1 cellular context compared by ENCODE assay signal in the genomic region with DNA sequence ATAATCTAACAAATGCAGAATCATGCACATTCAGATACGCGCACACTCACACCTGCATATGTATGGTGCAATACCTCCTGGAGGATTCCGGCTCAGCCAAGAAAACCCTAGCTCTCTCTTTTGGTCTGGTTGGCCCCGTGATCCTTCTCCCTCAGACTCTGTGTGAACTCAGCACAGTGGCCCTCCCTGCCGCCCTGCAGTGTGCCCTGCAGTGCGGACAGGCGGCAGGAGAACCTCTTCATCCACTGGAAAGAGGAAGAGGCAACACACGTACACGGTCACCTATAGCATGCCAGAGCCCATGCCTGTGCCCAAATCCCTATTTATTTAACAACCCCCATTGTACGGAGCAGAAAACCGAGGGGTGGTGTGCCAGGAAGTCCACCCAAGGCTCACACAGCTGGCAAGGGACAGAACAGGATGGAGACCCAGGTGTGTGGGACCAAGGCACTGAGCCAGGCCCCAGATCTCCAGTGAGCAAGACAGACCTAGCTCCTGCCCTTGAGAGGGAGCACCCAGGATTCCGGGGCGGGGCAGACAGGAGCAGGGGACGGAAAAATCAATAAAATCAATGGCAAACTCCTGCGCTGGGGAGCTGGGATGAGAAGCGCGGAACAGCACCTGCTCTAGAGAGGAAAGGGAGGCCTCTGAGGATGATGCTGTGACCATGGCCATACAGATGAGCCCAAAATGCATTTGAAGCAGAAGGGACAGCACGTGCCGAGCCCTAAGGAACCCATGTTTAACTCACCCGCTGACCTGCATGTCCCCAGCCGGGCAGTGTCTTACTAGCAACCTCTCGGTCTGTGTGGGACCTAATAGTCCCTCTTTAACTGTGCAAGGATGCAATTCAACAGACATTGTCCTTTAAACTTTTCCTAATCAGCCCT.
TF ChIP-seq lines count a peak whose summit lies in the region.

No MANE protein-coding gene starts in this region.

TF ChIP-seq in HepG2, 621 proteins besides CTCF, POLR2A, EP300 and RAD21 (continued from another document and continues in another):
- TF ChIP-seq KIAA2018 (CRISPR knock-in tag; IDR thresholded peaks at IDR 0.05; ENCODE audit: borderline replicate concordance) (no peak), SP4 (CRISPR knock-in tag; IDR thresholded peaks at IDR 0.05) (peak; percentile 58), ZNF335 (CRISPR knock-in tag; IDR thresholded peaks at IDR 0.05) (no peak), IRX3 (CRISPR knock-in tag; IDR thresholded peaks at IDR 0.05; ENCODE audit: borderline replicate concordance, low read depth) (0 out of 2 replicates have a peak, but pooled peaks have one; percentile 83), ZNF557 (CRISPR knock-in tag; IDR thresholded peaks at IDR 0.05) (peak; percentile 78; the same call in 1 of the 2 replicates), ZNF816 (CRISPR knock-in tag; IDR thresholded peaks at IDR 0.05; ENCODE audit: borderline replicate concordance) (no peak), ZBTB21 (CRISPR knock-in tag; IDR thresholded peaks at IDR 0.05) (no peak), JUNB (CRISPR knock-in tag; IDR thresholded peaks at IDR 0.05; ENCODE audit: borderline replicate concordance) (no peak), ARHGAP35 (CRISPR knock-in tag; IDR thresholded peaks at IDR 0.05; ENCODE audit: borderline replicate concordance) (no peak), ZNF12 (CRISPR knock-in tag; IDR thresholded peaks at IDR 0.05) (no peak), ZNF850 (CRISPR knock-in tag; conservative IDR thresholded peaks at IDR 0.05) (no peak), PBX3 (CRISPR knock-in tag; IDR thresholded peaks at IDR 0.05; ENCODE audit: borderline replicate concordance) (no peak), ZNF570 (CRISPR knock-in tag; IDR thresholded peaks at IDR 0.05; ENCODE audit: borderline replicate concordance) (no peak), SRF (IDR thresholded peaks at IDR 0.05; ENCODE audit: low read depth, low read length) (no peak), HDAC1 (CRISPR knock-in tag; IDR thresholded peaks at IDR 0.05) (peak; percentile 89), ZNF296 (CRISPR knock-in tag; conservative IDR thresholded peaks at IDR 0.05) (0 out of 2 replicates have a peak, but pooled peaks have one; percentile 26), ZNF510 (CRISPR knock-in tag; IDR thresholded peaks at IDR 0.05; ENCODE audit: low read depth) (no peak), MLLT10 (CRISPR knock-in tag; IDR thresholded peaks at IDR 0.05) (no peak), ZNF160 (CRISPR knock-in tag; IDR thresholded peaks at IDR 0.05) (no peak), EED (CRISPR knock-in tag; IDR thresholded peaks at IDR 0.05) (no peak), NFE2 (CRISPR knock-in tag; IDR thresholded peaks at IDR 0.05) (no peak)
- TF ChIP-seq, protein P1, sequence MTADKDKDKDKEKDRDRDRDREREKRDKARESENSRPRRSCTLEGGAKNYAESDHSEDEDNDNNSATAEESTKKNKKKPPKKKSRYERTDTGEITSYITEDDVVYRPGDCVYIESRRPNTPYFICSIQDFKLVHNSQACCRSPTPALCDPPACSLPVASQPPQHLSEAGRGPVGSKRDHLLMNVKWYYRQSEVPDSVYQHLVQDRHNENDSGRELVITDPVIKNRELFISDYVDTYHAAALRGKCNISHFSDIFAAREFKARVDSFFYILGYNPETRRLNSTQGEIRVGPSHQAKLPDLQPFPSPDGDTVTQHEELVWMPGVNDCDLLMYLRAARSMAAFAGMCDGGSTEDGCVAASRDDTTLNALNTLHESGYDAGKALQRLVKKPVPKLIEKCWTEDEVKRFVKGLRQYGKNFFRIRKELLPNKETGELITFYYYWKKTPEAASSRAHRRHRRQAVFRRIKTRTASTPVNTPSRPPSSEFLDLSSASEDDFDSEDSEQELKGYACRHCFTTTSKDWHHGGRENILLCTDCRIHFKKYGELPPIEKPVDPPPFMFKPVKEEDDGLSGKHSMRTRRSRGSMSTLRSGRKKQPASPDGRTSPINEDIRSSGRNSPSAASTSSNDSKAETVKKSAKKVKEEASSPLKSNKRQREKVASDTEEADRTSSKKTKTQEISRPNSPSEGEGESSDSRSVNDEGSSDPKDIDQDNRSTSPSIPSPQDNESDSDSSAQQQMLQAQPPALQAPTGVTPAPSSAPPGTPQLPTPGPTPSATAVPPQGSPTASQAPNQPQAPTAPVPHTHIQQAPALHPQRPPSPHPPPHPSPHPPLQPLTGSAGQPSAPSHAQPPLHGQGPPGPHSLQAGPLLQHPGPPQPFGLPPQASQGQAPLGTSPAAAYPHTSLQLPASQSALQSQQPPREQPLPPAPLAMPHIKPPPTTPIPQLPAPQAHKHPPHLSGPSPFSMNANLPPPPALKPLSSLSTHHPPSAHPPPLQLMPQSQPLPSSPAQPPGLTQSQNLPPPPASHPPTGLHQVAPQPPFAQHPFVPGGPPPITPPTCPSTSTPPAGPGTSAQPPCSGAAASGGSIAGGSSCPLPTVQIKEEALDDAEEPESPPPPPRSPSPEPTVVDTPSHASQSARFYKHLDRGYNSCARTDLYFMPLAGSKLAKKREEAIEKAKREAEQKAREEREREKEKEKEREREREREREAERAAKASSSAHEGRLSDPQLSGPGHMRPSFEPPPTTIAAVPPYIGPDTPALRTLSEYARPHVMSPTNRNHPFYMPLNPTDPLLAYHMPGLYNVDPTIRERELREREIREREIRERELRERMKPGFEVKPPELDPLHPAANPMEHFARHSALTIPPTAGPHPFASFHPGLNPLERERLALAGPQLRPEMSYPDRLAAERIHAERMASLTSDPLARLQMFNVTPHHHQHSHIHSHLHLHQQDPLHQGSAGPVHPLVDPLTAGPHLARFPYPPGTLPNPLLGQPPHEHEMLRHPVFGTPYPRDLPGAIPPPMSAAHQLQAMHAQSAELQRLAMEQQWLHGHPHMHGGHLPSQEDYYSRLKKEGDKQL (CRISPR knock-in tag; IDR thresholded peaks at IDR 0.05; ENCODE audit: low read depth): 0 out of 2 replicates have a peak, but pooled peaks have one; percentile 31
- TF ChIP-seq, protein P2, sequence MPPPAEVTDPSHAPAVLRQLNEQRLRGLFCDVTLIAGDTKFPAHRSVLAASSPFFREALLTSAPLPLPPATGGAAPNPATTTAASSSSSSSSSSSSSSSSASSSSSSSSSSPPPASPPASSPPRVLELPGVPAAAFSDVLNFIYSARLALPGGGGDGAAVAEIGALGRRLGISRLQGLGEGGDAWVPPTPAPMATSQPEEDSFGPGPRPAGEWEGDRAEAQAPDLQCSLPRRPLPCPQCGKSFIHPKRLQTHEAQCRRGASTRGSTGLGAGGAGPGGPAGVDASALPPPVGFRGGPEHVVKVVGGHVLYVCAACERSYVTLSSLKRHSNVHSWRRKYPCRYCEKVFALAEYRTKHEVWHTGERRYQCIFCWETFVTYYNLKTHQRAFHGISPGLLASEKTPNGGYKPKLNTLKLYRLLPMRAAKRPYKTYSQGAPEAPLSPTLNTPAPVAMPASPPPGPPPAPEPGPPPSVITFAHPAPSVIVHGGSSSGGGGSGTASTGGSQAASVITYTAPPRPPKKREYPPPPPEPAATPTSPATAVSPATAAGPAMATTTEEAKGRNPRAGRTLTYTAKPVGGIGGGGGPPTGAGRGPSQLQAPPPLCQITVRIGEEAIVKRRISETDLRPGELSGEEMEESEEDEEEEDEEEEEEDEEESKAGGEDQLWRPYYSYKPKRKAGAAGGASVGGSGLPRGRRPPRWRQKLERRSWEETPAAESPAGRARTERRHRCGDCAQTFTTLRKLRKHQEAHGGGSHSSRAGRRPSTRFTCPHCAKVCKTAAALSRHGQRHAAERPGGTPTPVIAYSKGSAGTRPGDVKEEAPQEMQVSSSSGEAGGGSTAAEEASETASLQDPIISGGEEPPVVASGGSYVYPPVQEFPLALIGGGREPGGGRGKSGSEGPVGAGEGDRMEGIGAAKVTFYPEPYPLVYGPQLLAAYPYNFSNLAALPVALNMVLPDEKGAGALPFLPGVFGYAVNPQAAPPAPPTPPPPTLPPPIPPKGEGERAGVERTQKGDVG (CRISPR knock-in tag; IDR thresholded peaks at IDR 0.05; ENCODE audit: borderline replicate concordance): peak; percentile 79; the same call in 1 of the 2 replicates
- TF ChIP-seq, protein P3, sequence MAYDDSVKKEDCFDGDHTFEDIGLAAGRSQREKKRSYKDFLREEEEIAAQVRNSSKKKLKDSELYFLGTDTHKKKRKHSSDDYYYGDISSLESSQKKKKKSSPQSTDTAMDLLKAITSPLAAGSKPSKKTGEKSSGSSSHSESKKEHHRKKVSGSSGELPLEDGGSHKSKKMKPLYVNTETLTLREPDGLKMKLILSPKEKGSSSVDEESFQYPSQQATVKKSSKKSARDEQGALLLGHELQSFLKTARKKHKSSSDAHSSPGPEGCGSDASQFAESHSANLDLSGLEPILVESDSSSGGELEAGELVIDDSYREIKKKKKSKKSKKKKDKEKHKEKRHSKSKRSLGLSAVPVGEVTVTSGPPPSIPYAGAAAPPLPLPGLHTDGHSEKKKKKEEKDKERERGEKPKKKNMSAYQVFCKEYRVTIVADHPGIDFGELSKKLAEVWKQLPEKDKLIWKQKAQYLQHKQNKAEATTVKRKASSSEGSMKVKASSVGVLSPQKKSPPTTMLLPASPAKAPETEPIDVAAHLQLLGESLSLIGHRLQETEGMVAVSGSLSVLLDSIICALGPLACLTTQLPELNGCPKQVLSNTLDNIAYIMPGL (CRISPR knock-in tag; IDR thresholded peaks at IDR 0.05; ENCODE audit: borderline replicate concordance in 1 of 2, low read depth in 1 of 2): no peak; a peak in 2 of 4 replicates
- TF ChIP-seq, protein P4, sequence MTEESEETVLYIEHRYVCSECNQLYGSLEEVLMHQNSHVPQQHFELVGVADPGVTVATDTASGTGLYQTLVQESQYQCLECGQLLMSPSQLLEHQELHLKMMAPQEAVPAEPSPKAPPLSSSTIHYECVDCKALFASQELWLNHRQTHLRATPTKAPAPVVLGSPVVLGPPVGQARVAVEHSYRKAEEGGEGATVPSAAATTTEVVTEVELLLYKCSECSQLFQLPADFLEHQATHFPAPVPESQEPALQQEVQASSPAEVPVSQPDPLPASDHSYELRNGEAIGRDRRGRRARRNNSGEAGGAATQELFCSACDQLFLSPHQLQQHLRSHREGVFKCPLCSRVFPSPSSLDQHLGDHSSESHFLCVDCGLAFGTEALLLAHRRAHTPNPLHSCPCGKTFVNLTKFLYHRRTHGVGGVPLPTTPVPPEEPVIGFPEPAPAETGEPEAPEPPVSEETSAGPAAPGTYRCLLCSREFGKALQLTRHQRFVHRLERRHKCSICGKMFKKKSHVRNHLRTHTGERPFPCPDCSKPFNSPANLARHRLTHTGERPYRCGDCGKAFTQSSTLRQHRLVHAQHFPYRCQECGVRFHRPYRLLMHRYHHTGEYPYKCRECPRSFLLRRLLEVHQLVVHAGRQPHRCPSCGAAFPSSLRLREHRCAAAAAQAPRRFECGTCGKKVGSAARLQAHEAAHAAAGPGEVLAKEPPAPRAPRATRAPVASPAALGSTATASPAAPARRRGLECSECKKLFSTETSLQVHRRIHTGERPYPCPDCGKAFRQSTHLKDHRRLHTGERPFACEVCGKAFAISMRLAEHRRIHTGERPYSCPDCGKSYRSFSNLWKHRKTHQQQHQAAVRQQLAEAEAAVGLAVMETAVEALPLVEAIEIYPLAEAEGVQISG (CRISPR knock-in tag; IDR thresholded peaks at IDR 0.05): peak; percentile 79; the same call in 1 of the 2 replicates
